ENCODE assay signal across 19 cellular contexts in the genomic region with DNA sequence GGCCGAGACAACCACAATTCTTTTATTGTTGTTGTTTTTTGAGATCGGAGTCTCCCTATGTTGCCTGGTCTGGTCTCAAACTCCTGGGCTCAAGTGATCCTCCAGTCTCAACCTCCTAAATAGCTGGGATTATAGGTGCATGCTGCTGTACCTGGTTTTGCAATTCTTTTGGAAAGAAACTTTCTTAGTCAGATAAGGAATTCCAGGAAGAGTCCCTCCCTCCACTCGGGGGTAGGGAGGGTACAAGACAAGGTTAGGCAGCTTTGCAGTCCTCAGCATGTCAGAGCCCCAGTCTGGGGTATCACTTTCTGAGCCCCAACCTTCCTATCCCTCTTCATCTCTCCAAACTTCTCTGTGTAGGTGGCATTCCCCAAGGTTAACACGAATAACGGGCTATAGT. TPM values are rescaled to one million over a fixed set of nuclear protein-coding genes. Genes with fewer than 3 reads are reported as not detected.
DNase-seq lines count a peak whose midpoint lies in the region; ATAC-seq and TF ChIP-seq lines count a peak whose summit lies in the region.
"Had no signal": no experiment of that assay in that cellular context is flagged by ENCODE, and none has a peak within 500 bp of the region (broad histone marks: within the 10 kb centered on the region; RNA-seq: fewer than 3 reads in every experiment).

No MANE protein-coding gene starts in this region.

- peaks cover 77% of the 10 kb centered on the region for H3K4me1 Mint-ChIP-seq in activated T-cell treated with anti-CD3 and anti-CD28 coated beads, Interleukin-2, amount 50 U/mL, for 24 hours (ENCODE audit: low read depth)
- H3K4me1 Mint-ChIP-seq in GM23338 (peaks cover 40% of the 10 kb centered on the region), neural progenitor cell (peaks cover 24% of the 10 kb centered on the region), glutamatergic neuron (ENCODE audit: low read depth, unreplicated experiment) (no peaks in the 10 kb centered on the region)
- H3K4me1 Mint-ChIP-seq in activated CD4-positive, alpha-beta memory T cell treated with anti-CD3 and anti-CD28 coated beads for 36 hours (ENCODE audit: low read depth), result peaks cover 65% of the 10 kb centered on the region

- H3K36me3 ChIP-seq in GM23338 (ENCODE audit: insufficient read depth) (no peaks in the 10 kb centered on the region), neural progenitor cell (no peaks in the 10 kb centered on the region)
- H3K36me3 ChIP-seq: BLaER1 treated with 17β-estradiol and CSF1 and Interleukin-3, amounts not matched to agents 10 nM and 100 nM had no signal

- H2AFZ ChIP-seq in GM23338 (peak overlapping the region; percentile 90), neural progenitor cell (replicated peaks) (no peak overlapping the region)
- H2AFZ ChIP-seq: GM23248 had no signal

- H3K4me1 ChIP-seq in GM23338 (ENCODE audit: insufficient read depth) (peaks cover 14% of the 10 kb centered on the region), neural progenitor cell (peaks cover 9% of the 10 kb centered on the region)

- H3K27ac ChIP-seq in GM23338 (ENCODE audit: low read depth) (0 out of 2 replicates have a peak overlapping the region, but pooled peaks have one; percentile 6), neural progenitor cell (no peak overlapping the region)
- H3K27ac ChIP-seq: BLaER1 treated with 17β-estradiol and CSF1 and Interleukin-3, amounts not matched to agents 10 nM and 100 nM; GM23248 had no signal

- H3K4me2 ChIP-seq in GM23338 (no peak overlapping the region), neural progenitor cell (no peak overlapping the region)

- ATAC-seq in GM23338, result no peak
- ATAC-seq in GM19351 (IDR thresholded peaks at IDR 0.05; ENCODE audit: unreplicated experiment), result no peak
- ATAC-seq: GM12878, Panc1 had no signal

- H3K27ac Mint-ChIP-seq in activated T-cell treated with anti-CD3 and anti-CD28 coated beads, Interleukin-2, amount 50 U/mL, for 24 hours, result peak overlapping the region; percentile 42
- H3K27ac Mint-ChIP-seq in GM23338 (no peak overlapping the region), neural progenitor cell (peak overlapping the region; percentile 30), glutamatergic neuron (ENCODE audit: unreplicated experiment) (no peak overlapping the region)
- peak overlapping the region; percentile 71 for H3K27ac Mint-ChIP-seq in activated CD4-positive, alpha-beta memory T cell treated with anti-CD3 and anti-CD28 coated beads for 36 hours

- H4K20me1 ChIP-seq in GM23338 (replicated peaks; ENCODE audit: insufficient read depth), result no peaks in the 10 kb centered on the region
- H4K20me1 ChIP-seq in neural progenitor cell (ENCODE audit: low read depth), result no peaks in the 10 kb centered on the region
- H4K20me1 ChIP-seq: BLaER1 treated with 17β-estradiol and CSF1 and Interleukin-3, amounts not matched to agents 10 nM and 100 nM had no signal

- CTCF ChIA-PET in activated CD4-positive, alpha-beta memory T cell treated with anti-CD3 and anti-CD28 coated beads for 36 hours (lab: Charles Lee), result interaction anchor here (0.5 kb wide), 1 partner anchor 481 kb away, joined by 3 read pairs; no protein-coding TSS in a partner anchor

- POLR2A ChIA-PET in activated CD4-positive, alpha-beta memory T cell treated with anti-CD3 and anti-CD28 coated beads for 36 hours (lab: Charles Lee), result interaction anchor here (0.6 kb wide), 1 partner anchor 18 kb away, joined by 3 read pairs; no protein-coding TSS in a partner anchor

- no peak overlapping the region for H3K4me3 Mint-ChIP-seq in activated T-cell treated with anti-CD3 and anti-CD28 coated beads, Interleukin-2, amount 50 U/mL, for 24 hours
- H3K4me3 Mint-ChIP-seq in GM23338 (no peak overlapping the region), neural progenitor cell (no peak overlapping the region), glutamatergic neuron (ENCODE audit: unreplicated experiment) (no peak overlapping the region)
- H3K4me3 Mint-ChIP-seq in activated CD4-positive, alpha-beta memory T cell treated with anti-CD3 and anti-CD28 coated beads for 36 hours, result no peak overlapping the region
- H3K4me3 Mint-ChIP-seq: CD8-positive, alpha-beta memory T cell had no signal

- no peak for DNase-seq in activated T-cell treated with anti-CD3 and anti-CD28 coated beads, Interleukin-2, amount 50 U/mL, for 24 hours
- DNase-seq in activated T-cell treated with anti-CD3 and anti-CD28 coated beads for 4 hours, result no peak
- DNase-seq in GM23338 (ENCODE audit: low spot score), result no peak
- no peak for DNase-seq in activated CD4-positive, alpha-beta memory T cell treated with anti-CD3 and anti-CD28 coated beads for 36 hours
- DNase-seq in neural progenitor cell (ENCODE audit: low spot score), result no peak
- no peak for DNase-seq in glutamatergic neuron
- DNase-seq: CD8-positive, alpha-beta memory T cell; DMS53; EL; GM23248; KBM-7; NCI-H1105 treated with DMSO at 0.1 percent for 48 hours; NCI-H1694; NCI-H2081 treated with DMSO at 0.1 percent for 48 hours; NCI-H446 treated with DMSO at 0.1 percent for 48 hours had no signal

- no peak overlapping the region for H3K4me3 ChIP-seq in GM23338
- H3K4me3 ChIP-seq in neural progenitor cell, result no peak overlapping the region
- H3K4me3 ChIP-seq: BLaER1 treated with 17β-estradiol and CSF1 and Interleukin-3, amounts not matched to agents 10 nM and 100 nM; GM12878; GM23248 had no signal

- H3K9ac ChIP-seq in neural progenitor cell, result no peak overlapping the region
- H3K9ac ChIP-seq: BLaER1 treated with 17β-estradiol and CSF1 and Interleukin-3, amounts not matched to agents 10 nM and 100 nM; GM23248 had no signal

- intact Hi-C loops in activated CD4-positive, alpha-beta memory T cell treated with anti-CD3 and anti-CD28 coated beads for 36 hours (cut with micrococcal nuclease), result no loop called here

- peaks cover 2% of the 10 kb centered on the region for H3K36me3 Mint-ChIP-seq in activated T-cell treated with anti-CD3 and anti-CD28 coated beads, Interleukin-2, amount 50 U/mL, for 24 hours (ENCODE audit: low read depth)
- H3K36me3 Mint-ChIP-seq in GM23338 (ENCODE audit: low read depth) (no peaks in the 10 kb centered on the region), neural progenitor cell (no peaks in the 10 kb centered on the region), glutamatergic neuron (ENCODE audit: unreplicated experiment) (no peaks in the 10 kb centered on the region)
- peaks cover 9% of the 10 kb centered on the region for H3K36me3 Mint-ChIP-seq in activated CD4-positive, alpha-beta memory T cell treated with anti-CD3 and anti-CD28 coated beads for 36 hours
- H3K36me3 Mint-ChIP-seq: CD8-positive, alpha-beta memory T cell had no signal

- TF ChIP-seq CTCF in GM23338 (conservative IDR thresholded peaks at IDR 0.05; ENCODE audit: low read depth in 2 of 2) (no peak), neural progenitor cell (IDR thresholded peaks at IDR 0.05) (no peak), glutamatergic neuron (IDR thresholded peaks at IDR 0.05; ENCODE audit: partially characterized antibody, unreplicated experiment) (no peak)

- H3K79me2 ChIP-seq in GM23338 (replicated peaks; ENCODE audit: insufficient read depth) (no peaks in the 10 kb centered on the region), neural progenitor cell (ENCODE audit: low read depth) (no peaks in the 10 kb centered on the region)

- no peaks in the 10 kb centered on the region for H3K9me3 ChIP-seq in neural progenitor cell (ENCODE audit: low read depth)
- H3K9me3 ChIP-seq: BLaER1 treated with 17β-estradiol and CSF1 and Interleukin-3, amounts not matched to agents 10 nM and 100 nM had no signal

- H3K9me2 ChIP-seq in GM23338 (ENCODE audit: insufficient read depth), result no peaks in the 10 kb centered on the region

- H3K27me3 Mint-ChIP-seq in activated T-cell treated with anti-CD3 and anti-CD28 coated beads, Interleukin-2, amount 50 U/mL, for 24 hours, result no peaks in the 10 kb centered on the region
- peaks cover 19% of the 10 kb centered on the region for H3K27me3 Mint-ChIP-seq in GM23338 (ENCODE audit: insufficient read depth, low read depth, poor library complexity)
- H3K27me3 Mint-ChIP-seq in activated CD4-positive, alpha-beta memory T cell treated with anti-CD3 and anti-CD28 coated beads for 36 hours, result no peaks in the 10 kb centered on the region
- peaks cover 4% of the 10 kb centered on the region for H3K27me3 Mint-ChIP-seq in neural progenitor cell (ENCODE audit: insufficient read depth, low read depth)
- H3K27me3 Mint-ChIP-seq in glutamatergic neuron (ENCODE audit: unreplicated experiment), result peaks cover 3% of the 10 kb centered on the region

- H3K9me3 Mint-ChIP-seq in activated T-cell treated with anti-CD3 and anti-CD28 coated beads, Interleukin-2, amount 50 U/mL, for 24 hours, result no peaks in the 10 kb centered on the region
- H3K9me3 Mint-ChIP-seq in GM23338 (no peaks in the 10 kb centered on the region), neural progenitor cell (no peaks in the 10 kb centered on the region), glutamatergic neuron (ENCODE audit: unreplicated experiment) (no peaks in the 10 kb centered on the region)
- no peaks in the 10 kb centered on the region for H3K9me3 Mint-ChIP-seq in activated CD4-positive, alpha-beta memory T cell treated with anti-CD3 and anti-CD28 coated beads for 36 hours
- H3K9me3 Mint-ChIP-seq: CD8-positive, alpha-beta memory T cell had no signal

- H3F3A ChIP-seq in GM23338 (replicated peaks; ENCODE audit: low read depth) (peaks cover 10% of the 10 kb centered on the region; the same call in 1 of the 2 replicates), neural progenitor cell (ENCODE audit: low read depth) (peaks cover 13% of the 10 kb centered on the region)

- no peaks in the 10 kb centered on the region for H3K27me3 ChIP-seq in GM23338 (ENCODE audit: insufficient read depth)
- H3K27me3 ChIP-seq in neural progenitor cell, result no peaks in the 10 kb centered on the region
- H3K27me3 ChIP-seq: BLaER1 treated with 17β-estradiol and CSF1 and Interleukin-3, amounts not matched to agents 10 nM and 100 nM had no signal

TF ChIP-seq in GM23338, 12 proteins besides CTCF, POLR2A, EP300 and RAD21:
- TF ChIP-seq CREB1 (CRISPR knock-in tag; IDR thresholded peaks at IDR 0.05; ENCODE audit: low read depth), result no peak

RNA-seq across cellular contexts. Expression of gene FURIN, which starts 33.8 kb away (rescaled TPM):
- 15.7 and 20.9 TPM in 2 replicates for total RNA-seq in GM23338 (2014; rRNA removed; shearing (Covaris generic))
- polyA plus RNA-seq in GM23338 (2016; fragmentation: Nextera tagmentation; extraction: Ambion mirVana), result 6.3 and 7.4 TPM in 2 replicates
- total RNA-seq in activated CD4-positive, alpha-beta memory T cell treated with anti-CD3 and anti-CD28 coated beads for 36 hours, result 100 to 1,000 TPM; 576 to 590 TPM
- total RNA-seq in neural progenitor cell (ENCODE audit: low replicate concordance) (8.3 and 18.8 TPM in 2 replicates), glutamatergic neuron (ENCODE audit: unreplicated experiment) (26.5 TPM)

RNA-seq across cellular contexts. Expression of gene FES, which starts 49.7 kb away (rescaled TPM):
- 14.4 and 18.6 TPM in 2 replicates for total RNA-seq in GM23338 (2014; rRNA removed; shearing (Covaris generic))
- 2.7 and 3.1 TPM in 2 replicates for polyA plus RNA-seq in GM23338 (2016; fragmentation: Nextera tagmentation; extraction: Ambion mirVana)
- total RNA-seq in activated CD4-positive, alpha-beta memory T cell treated with anti-CD3 and anti-CD28 coated beads for 36 hours, result 10 to 100 TPM; 18.0 to 21.1 TPM
- total RNA-seq in neural progenitor cell (ENCODE audit: low replicate concordance) (11.7 and 14.1 TPM in 2 replicates), glutamatergic neuron (ENCODE audit: unreplicated experiment) (3.3 TPM)

Comparison
In these comparisons a context has a peak if more than half of its experiments do, and no peak if none do; other contexts are left out.
1. H3K27ac Mint-ChIP-seq: peak in activated T-cell treated with anti-CD3 and anti-CD28 coated beads, Interleukin-2, amount 50 U/mL, for 24 hours (single experiment), activated CD4-positive, alpha-beta memory T cell treated with anti-CD3 and anti-CD28 coated beads for 36 hours (single experiment) and neural progenitor cell (single experiment); none in GM23338 (single experiment) and glutamatergic neuron (single experiment).
2. RNA of gene FURIN, which starts 33.8 kb away (total RNA-seq): 576 to 590 TPM in activated CD4-positive, alpha-beta memory T cell treated with anti-CD3 and anti-CD28 coated beads for 36 hours; 26.5 TPM in glutamatergic neuron (single experiment), 15.7 to 20.9 TPM in GM23338 and 8.3 to 18.8 TPM in neural progenitor cell; every median in the first group is over 10 times any median in the second.